14 cellular contexts compared by ENCODE assay signal in the genomic region with DNA sequence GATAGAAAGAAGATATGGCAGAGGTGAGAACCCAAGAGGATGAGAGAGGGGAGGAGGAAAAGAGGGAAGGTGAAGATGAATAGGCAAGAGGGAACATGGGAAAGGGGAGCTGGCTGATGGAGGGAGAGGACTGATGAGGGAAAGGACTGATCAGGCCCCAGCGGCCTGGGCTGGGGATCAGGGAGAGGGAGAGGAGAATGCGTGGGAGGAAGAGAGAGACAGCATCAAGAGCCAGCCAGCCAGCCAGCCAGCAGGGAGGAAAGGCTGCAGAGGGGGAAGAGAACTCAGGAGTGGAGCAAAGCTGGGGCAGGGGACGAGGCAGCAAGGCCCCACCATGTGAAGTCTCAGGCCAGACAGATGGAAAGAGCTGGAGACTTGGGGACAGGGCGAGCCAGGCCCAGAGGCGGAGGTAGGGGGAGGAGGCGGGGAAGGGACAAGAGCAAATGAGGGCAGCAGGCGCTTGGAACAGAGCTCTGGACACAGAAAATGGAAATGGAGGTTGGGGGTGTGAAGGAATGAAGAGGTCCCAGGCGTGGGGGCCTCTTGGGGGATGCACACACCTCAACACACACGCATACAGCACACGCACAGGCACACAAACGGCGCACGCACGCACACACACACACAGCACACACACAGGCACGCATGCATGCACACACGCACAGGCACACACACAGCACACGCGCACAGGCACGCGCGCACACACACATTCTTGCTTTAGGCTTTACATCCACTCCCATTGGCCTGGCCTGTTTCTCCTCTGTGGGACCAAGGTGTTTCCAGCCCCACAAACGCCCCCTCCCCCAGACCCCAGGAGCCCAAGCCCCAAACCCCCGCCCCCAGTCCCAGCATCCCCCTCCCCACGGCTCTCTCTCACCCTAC. TPM values are rescaled to one million over a fixed set of nuclear protein-coding genes. Genes with fewer than 3 reads are reported as not detected.
DNase-seq lines count a peak whose midpoint lies in the region; ATAC-seq, FAIRE-seq and TF ChIP-seq lines count a peak whose summit lies in the region.
"Had no signal": no experiment of that assay in that cellular context is flagged by ENCODE, and none has a peak within 500 bp of the region (broad histone marks: within the 10 kb centered on the region; RNA-seq: fewer than 3 reads in every experiment).

No MANE protein-coding gene starts in this region.

- intact Hi-C loops in GM12878 (cut with micrococcal nuclease; ENCODE audit: unreplicated experiment): no loop called here
- intact Hi-C loops in lower leg skin (cut with DNase I; ENCODE audit: low total_unique reads): no loop called here

- H3K4me3 ChIP-seq in GM12878 (no peak overlapping the region), lower leg skin (ENCODE audit: low read depth, poor library complexity, severe bottlenecking) (no peak overlapping the region)

- H3K79me2 ChIP-seq in GM12878 (ENCODE audit: control insufficient read depth, insufficient read depth, low read length): no peaks in the 10 kb centered on the region

- no peaks in the 10 kb centered on the region for H3K27me3 ChIP-seq in GM12878 (replicated peaks in 1 of 2; ENCODE audit: control insufficient read depth in 2 of 2, insufficient read depth in 2 of 2, low read length in 1 of 2)

- no peaks in the 10 kb centered on the region for H4K20me1 ChIP-seq in GM12878 (ENCODE audit: control insufficient read depth, insufficient read depth)

- CTCF ChIA-PET in activated naive CD4-positive, alpha-beta T cell treated with anti-CD3 and anti-CD28 coated beads, Interleukin-2, amount 10 ng/mL, durations not matched to agents 7 days and 5 days (lab: Charles Lee): no interaction called here
- CTCF ChIA-PET in GM12878 (lab: Yijun Ruan, JAX): interaction anchor here (2.0 kb wide), 1 partner anchor 13 kb away, joined by 7 read pairs; a partner anchor contains a TSS

- H3K4me1 Mint-ChIP-seq in activated naive CD4-positive, alpha-beta T cell treated with anti-CD3 and anti-CD28 coated beads, Interleukin-2, amount 10 ng/mL, durations not matched to agents 7 days and 5 days: peaks cover 35% of the 10 kb centered on the region
- H3K4me1 Mint-ChIP-seq in memory B cell: peaks cover 33% of the 10 kb centered on the region

- no peak for TF ChIP-seq EP300 in GM12878 (IDR thresholded peaks at IDR 0.05; ENCODE audit: borderline replicate concordance in 1 of 2, control insufficient read depth in 1 of 2, low read depth in 2 of 2, low read length in 2 of 2)

- no peaks in the 10 kb centered on the region for H3K9me3 Mint-ChIP-seq in activated naive CD4-positive, alpha-beta T cell treated with anti-CD3 and anti-CD28 coated beads, Interleukin-2, amount 50 U/mL, for 72 hours
- no peaks in the 10 kb centered on the region for H3K9me3 Mint-ChIP-seq in activated naive CD4-positive, alpha-beta T cell treated with anti-CD3 and anti-CD28 coated beads, Interleukin-2, amount 10 ng/mL, durations not matched to agents 7 days and 5 days
- H3K9me3 Mint-ChIP-seq in memory B cell: no peaks in the 10 kb centered on the region

- SMC1A ChIA-PET in GM12878 (lab: Charles Lee; ENCODE audit: uncharacterized antibody, unreplicated experiment): no interaction called here

- H3K9me3 ChIP-seq in GM12878 (replicated peaks; ENCODE audit: control insufficient read depth, insufficient read depth, low read length): no peaks in the 10 kb centered on the region

- no peak overlapping the region for H3K9ac ChIP-seq in GM12878 (ENCODE audit: control insufficient read depth, insufficient read depth, low read length)

- no peak for DNase-seq in activated naive CD4-positive, alpha-beta T cell treated with anti-CD3 and anti-CD28 coated beads, Interleukin-2, amount 50 U/mL, for 72 hours (ENCODE audit: low spot score in 2 of 2)
- no peak for DNase-seq in activated naive CD4-positive, alpha-beta T cell treated with anti-CD3 and anti-CD28 coated beads, Interleukin-2, amount 10 ng/mL, durations not matched to agents 7 days and 5 days
- DNase-seq in GM12878 (ENCODE audit: low read depth, low spot score) (no peak), memory B cell (ENCODE audit: low spot score in 2 of 2) (no peak), lower leg skin (ENCODE audit: low spot score in 2 of 2) (no peak), putamen (ENCODE audit: low spot score) (no peak), OCI-M1 (lab: John Stamatoyannopoulos, UW) (no peak)
- DNase-seq: activated effector memory CD4-positive, alpha-beta T cell treated with anti-CD3 and anti-CD28 coated beads, Interleukin-2, amount 50 U/mL, for 16 hours; dermis blood vessel endothelial cell; GDM1; GOT3; NCI-H446 treated with DMSO at 0.1 percent for 48 hours; SHP77 had no signal

- peaks cover 6% of the 10 kb centered on the region; the same call in 1 of the 2 replicates for H3K4me1 ChIP-seq in GM12878 (ENCODE audit: control insufficient read depth, insufficient read depth, low read length)

- H3K27ac ChIP-seq in GM12878 (ENCODE audit: control insufficient read depth, insufficient read depth) (no peak overlapping the region), temporal lobe (ENCODE audit: low read depth, low read length) (peak overlapping the region; percentile 27)

- no TSS peak for BruUV-seq in GM12878 (replicated peaks; lab: Mats Ljungman, UMichigan)

- H3K27ac Mint-ChIP-seq in activated naive CD4-positive, alpha-beta T cell treated with anti-CD3 and anti-CD28 coated beads, Interleukin-2, amount 50 U/mL, for 72 hours: peak overlapping the region; percentile 12 to 78
- H3K27ac Mint-ChIP-seq in activated naive CD4-positive, alpha-beta T cell treated with anti-CD3 and anti-CD28 coated beads, Interleukin-2, amount 10 ng/mL, durations not matched to agents 7 days and 5 days: no peak overlapping the region
- H3K27ac Mint-ChIP-seq in memory B cell: peak overlapping the region; percentile 95

- H3K36me3 Mint-ChIP-seq in activated naive CD4-positive, alpha-beta T cell treated with anti-CD3 and anti-CD28 coated beads, Interleukin-2, amount 50 U/mL, for 72 hours: no peaks in the 10 kb centered on the region
- peaks cover 1% of the 10 kb centered on the region for H3K36me3 Mint-ChIP-seq in activated naive CD4-positive, alpha-beta T cell treated with anti-CD3 and anti-CD28 coated beads, Interleukin-2, amount 10 ng/mL, durations not matched to agents 7 days and 5 days
- H3K36me3 Mint-ChIP-seq in memory B cell: no peaks in the 10 kb centered on the region

- no peak for FAIRE-seq in GM12878 (lab: Jason Lieb, UNC)

- RAD21 ChIA-PET in GM12878 (lab: Charles Lee; ENCODE audit: unreplicated experiment): no interaction called here

- in situ Hi-C loops in GM12878 (cut with MboI): no loop called here

- no peak overlapping the region for H3K4me3 Mint-ChIP-seq in activated naive CD4-positive, alpha-beta T cell treated with anti-CD3 and anti-CD28 coated beads, Interleukin-2, amount 10 ng/mL, durations not matched to agents 7 days and 5 days
- H3K4me3 Mint-ChIP-seq in memory B cell: no peak overlapping the region

- no peak for TF ChIP-seq CTCF in GM12878 (IDR thresholded peaks at IDR 0.05 in 2 of 3, conservative IDR thresholded peaks at IDR 0.05 in 1 of 3; ENCODE audit: control insufficient read depth in 2 of 3, extremely low read depth in 1 of 3, insufficient read depth in 1 of 3, low read depth in 3 of 3, low read length in 3 of 3)
- TF ChIP-seq CTCF in lower leg skin (IDR thresholded peaks at IDR 0.05): no peak

- no peaks in the 10 kb centered on the region for H3K36me3 ChIP-seq in GM12878 (ENCODE audit: control insufficient read depth in 2 of 2, insufficient read depth in 2 of 2, low read length in 1 of 2)

- H3K4me2 ChIP-seq in GM12878 (ENCODE audit: control insufficient read depth, insufficient read depth): no peak overlapping the region

- TF ChIP-seq RAD21 in GM12878 (IDR thresholded peaks at IDR 0.05; ENCODE audit: insufficient read depth, low read depth, low read length): no peak

- no peak overlapping the region for H2AFZ ChIP-seq in GM12878 (ENCODE audit: control insufficient read depth, low read depth, low read length)

- POLR2A ChIA-PET in GM12878 (lab: Charles Lee): no interaction called here

- ATAC-seq in activated naive CD4-positive, alpha-beta T cell treated with anti-CD3 and anti-CD28 coated beads, Interleukin-2, amount 50 U/mL, for 72 hours: no peak
- ATAC-seq in GM12878 (no peak), memory B cell (ENCODE audit: low read depth) (no peak)

- WGBS in GM12878 (ENCODE audit: insufficient coverage, insufficient replicate concordance, low lambda C conversion rate, missing lambda C conversion rate): 71% methylated on average over 16 of the region's 24 CpGs
- 79 to 82% methylated on average over 24 of the region's 24 CpGs for WGBS in lower leg skin, 2 donors

- H3K27me3 Mint-ChIP-seq in activated naive CD4-positive, alpha-beta T cell treated with anti-CD3 and anti-CD28 coated beads, Interleukin-2, amount 10 ng/mL, durations not matched to agents 7 days and 5 days: peaks cover 51% of the 10 kb centered on the region
- peaks cover 8% of the 10 kb centered on the region for H3K27me3 Mint-ChIP-seq in memory B cell

- TF ChIP-seq POLR2A in GM12878 (IDR thresholded peaks at IDR 0.05; ENCODE audit: low read depth, low read length): no peak
- no peak for TF ChIP-seq POLR2A in lower leg skin (IDR thresholded peaks at IDR 0.05)

RNA-seq across cellular contexts. Expression of a gene that starts 12.3 kb away (rescaled TPM):
- 10 to 100 TPM; 20.1 to 27.1 TPM for total RNA-seq in activated naive CD4-positive, alpha-beta T cell treated with anti-CD3 and anti-CD28 coated beads, Interleukin-2, amount 50 U/mL, for 72 hours
- 24.4 and 31.0 TPM in 2 replicates for total RNA-seq in GM12878 (2013; cell fraction: nucleolus; rRNA removed)
- 1.4 and 2.3 TPM in 2 replicates for total RNA-seq in GM12878 (2014; rRNA removed)
- 1.3 and 1.9 TPM in 2 replicates for total RNA-seq in GM12878 (2014; rRNA removed; fragmentation: Illumina TruSeq; extraction: Trizol)
- total RNA-seq in GM12878 (2021): 3.1 and 4.2 TPM in 2 replicates
- 2.7 TPM for polyA plus RNA-seq in GM12878 (2011; ENCODE audit: low read depth)
- polyA plus RNA-seq in GM12878 (2011; rRNA removed): 2.8 and 2.9 TPM in 2 replicates
- 3.1 TPM in 2 replicates for polyA plus RNA-seq in GM12878 (2011; cell fraction: cytosol; rRNA removed)
- 21.5 and 23.6 TPM in 2 replicates for polyA plus RNA-seq in GM12878 (2011; cell fraction: nucleus; rRNA removed)
- polyA plus RNA-seq in GM12878 (2012): 5.2 and 5.9 TPM in 2 replicates
- 0.68 and 2.1 TPM in 2 replicates for polyA plus RNA-seq in GM12878 (2014; fragmentation: Illumina TruSeq; extraction: Trizol)
- polyA plus RNA-seq in GM12878 (2014; fragmentation: Nextera tagmentation; extraction: Ambion mirVana): under 1 TPM; 0.07 to 0.43 TPM
- 2.6 and 4.1 TPM in 2 replicates for polyA plus RNA-seq in GM12878 (2014; rRNA removed)
- under 1 TPM; 0.10 to 0.29 TPM for polyA plus RNA-seq in GM12878 (2016; fragmentation: Nextera tagmentation; extraction: Ambion mirVana)
- 3.1 and 3.7 TPM in 2 replicates for polyA minus RNA-seq in GM12878 (2011; rRNA and poly(A)+ RNA removed)
- polyA minus RNA-seq in GM12878 (2011; cell fraction: cytosol; rRNA and poly(A)+ RNA removed): 0.94 TPM in 1 of 2 replicates, not detected in the other
- polyA minus RNA-seq in GM12878 (2011; cell fraction: nucleus; rRNA and poly(A)+ RNA removed): 5.2 and 6.0 TPM in 2 replicates
- 112 TPM for total RNA-seq in temporal lobe
- total RNA-seq in lower leg skin: 1 to 10 TPM; 2.7 to 7.7 (median 4.7) TPM

RNA-seq across cellular contexts. Expression of a gene that starts 12.4 kb away (rescaled TPM):
- 100 to 1,000 TPM; 360 to 445 TPM for total RNA-seq in activated naive CD4-positive, alpha-beta T cell treated with anti-CD3 and anti-CD28 coated beads, Interleukin-2, amount 50 U/mL, for 72 hours
- 287 and 321 TPM in 2 replicates for total RNA-seq in GM12878 (2013; cell fraction: nucleolus; rRNA removed)
- total RNA-seq in GM12878 (2014; rRNA removed) (138 and 165 TPM in 2 replicates), GM12878 (2014; rRNA removed; fragmentation: Illumina TruSeq; extraction: Trizol) (97.1 and 99.0 TPM in 2 replicates), GM12878 (2021) (182 and 196 TPM in 2 replicates), temporal lobe (58.0 TPM), lower leg skin (1,000 to 10,000 TPM in 1 of 4 donors, 100 to 1,000 TPM in 3; 703 to 1,179 (median 863) TPM)
- polyA plus RNA-seq in GM12878 (2011; ENCODE audit: low read depth): 379 TPM
- polyA plus RNA-seq in GM12878 (2011; rRNA removed) (150 and 232 TPM in 2 replicates), GM12878 (2014; fragmentation: Illumina TruSeq; extraction: Trizol) (86.8 and 137 TPM in 2 replicates), GM12878 (2014; fragmentation: Nextera tagmentation; extraction: Ambion mirVana) (10 to 100 TPM; 25.4 to 73.1 TPM), GM12878 (2014; rRNA removed) (212 and 221 TPM in 2 replicates), GM12878 (2016; fragmentation: Nextera tagmentation; extraction: Ambion mirVana) (100 to 1,000 TPM; 204 to 225 TPM)
- 247 and 317 TPM in 2 replicates for polyA plus RNA-seq in GM12878 (2011; cell fraction: cytosol; rRNA removed)
- 3,310 and 3,575 TPM in 2 replicates for polyA plus RNA-seq in GM12878 (2011; cell fraction: nucleus; rRNA removed)
- polyA plus RNA-seq in GM12878 (2012): 351 and 464 TPM in 2 replicates
- 82.7 and 156 TPM in 2 replicates for polyA minus RNA-seq in GM12878 (2011; rRNA and poly(A)+ RNA removed)
- polyA minus RNA-seq in GM12878 (2011; cell fraction: cytosol; rRNA and poly(A)+ RNA removed): 56.9 and 61.9 TPM in 2 replicates
- 240 and 270 TPM in 2 replicates for polyA minus RNA-seq in GM12878 (2011; cell fraction: nucleus; rRNA and poly(A)+ RNA removed)

RNA-seq across cellular contexts. Expression of a gene that starts 27.0 kb away (rescaled TPM):
- 10 to 100 TPM; 56.2 to 73.4 TPM for total RNA-seq in activated naive CD4-positive, alpha-beta T cell treated with anti-CD3 and anti-CD28 coated beads, Interleukin-2, amount 50 U/mL, for 72 hours
- 83.1 and 91.9 TPM in 2 replicates for total RNA-seq in GM12878 (2013; cell fraction: nucleolus; rRNA removed)
- total RNA-seq in GM12878 (2014; rRNA removed) (33.0 and 37.6 TPM in 2 replicates), GM12878 (2014; rRNA removed; fragmentation: Illumina TruSeq; extraction: Trizol) (15.4 and 16.7 TPM in 2 replicates), GM12878 (2021) (40.0 and 44.8 TPM in 2 replicates), temporal lobe (30.0 TPM), lower leg skin (10 to 100 TPM; 51.7 to 87.5 (median 67.8) TPM)
- polyA plus RNA-seq in GM12878 (2011; ENCODE audit: low read depth): 11.7 TPM
- polyA plus RNA-seq in GM12878 (2011; rRNA removed) (2.2 and 5.3 TPM in 2 replicates), GM12878 (2014; fragmentation: Illumina TruSeq; extraction: Trizol) (5.1 and 21.2 TPM in 2 replicates), GM12878 (2014; fragmentation: Nextera tagmentation; extraction: Ambion mirVana) (1 to 10 TPM in 1 of 2 experiments, under 1 TPM in 1; 0.97 to 2.7 TPM), GM12878 (2014; rRNA removed) (29.9 and 31.3 TPM in 2 replicates), GM12878 (2016; fragmentation: Nextera tagmentation; extraction: Ambion mirVana) (10 to 100 TPM; 25.3 to 30.4 TPM)
- polyA plus RNA-seq in GM12878 (2011; cell fraction: cytosol; rRNA removed): 6.1 TPM in 2 replicates
- polyA plus RNA-seq in GM12878 (2011; cell fraction: nucleus; rRNA removed): 30.0 and 46.5 TPM in 2 replicates
- 29.2 and 31.4 TPM in 2 replicates for polyA plus RNA-seq in GM12878 (2012)
- polyA minus RNA-seq in GM12878 (2011; rRNA and poly(A)+ RNA removed): 15.7 and 21.8 TPM in 2 replicates
- 9.1 and 10.9 TPM in 2 replicates for polyA minus RNA-seq in GM12878 (2011; cell fraction: cytosol; rRNA and poly(A)+ RNA removed)
- 23.8 and 45.4 TPM in 2 replicates for polyA minus RNA-seq in GM12878 (2011; cell fraction: nucleus; rRNA and poly(A)+ RNA removed)

RNA-seq across cellular contexts. Expression of a gene that starts 28.2 kb away (rescaled TPM):
- 1 to 10 TPM; 2.0 to 3.9 TPM for total RNA-seq in activated naive CD4-positive, alpha-beta T cell treated with anti-CD3 and anti-CD28 coated beads, Interleukin-2, amount 50 U/mL, for 72 hours
- total RNA-seq in GM12878 (2013; cell fraction: nucleolus; rRNA removed): 0.76 and 1.3 TPM in 2 replicates
- total RNA-seq in GM12878 (2014; rRNA removed) (0.34 TPM in 1 of 2 replicates, not detected in the other), GM12878 (2014; rRNA removed; fragmentation: Illumina TruSeq; extraction: Trizol) (not detected in 2 replicates), GM12878 (2021) (0.43 TPM in 1 of 2 replicates, not detected in the other), temporal lobe (11.3 TPM), lower leg skin (1 to 10 TPM; 1.3 to 6.6 (median 4.2) TPM)
- not detected for polyA plus RNA-seq in GM12878 (2011; ENCODE audit: low read depth)
- polyA plus RNA-seq in GM12878 (2011; rRNA removed) (0.16 TPM in 1 of 2 replicates, not detected in the other), GM12878 (2014; fragmentation: Illumina TruSeq; extraction: Trizol) (0.12 TPM in 1 of 2 replicates, not detected in the other), GM12878 (2014; fragmentation: Nextera tagmentation; extraction: Ambion mirVana) (not detected), GM12878 (2014; rRNA removed) (0.06 TPM in 1 of 2 replicates, not detected in the other), GM12878 (2016; fragmentation: Nextera tagmentation; extraction: Ambion mirVana) (not detected)
- polyA plus RNA-seq in GM12878 (2011; cell fraction: cytosol; rRNA removed): 0.12 and 0.18 TPM in 2 replicates
- polyA plus RNA-seq in GM12878 (2011; cell fraction: nucleus; rRNA removed): 0.37 and 0.57 TPM in 2 replicates
- 0.18 TPM in 1 of 2 replicates, not detected in the other for polyA plus RNA-seq in GM12878 (2012)
- not detected in 2 replicates for polyA minus RNA-seq in GM12878 (2011; rRNA and poly(A)+ RNA removed)
- polyA minus RNA-seq in GM12878 (2011; cell fraction: cytosol; rRNA and poly(A)+ RNA removed): not detected in 2 replicates
- polyA minus RNA-seq in GM12878 (2011; cell fraction: nucleus; rRNA and poly(A)+ RNA removed): not detected in 2 replicates

RNA-seq across cellular contexts. Expression of a gene that starts 31.9 kb away (rescaled TPM):
- 10 to 100 TPM; 25.9 to 52.4 TPM for total RNA-seq in activated naive CD4-positive, alpha-beta T cell treated with anti-CD3 and anti-CD28 coated beads, Interleukin-2, amount 50 U/mL, for 72 hours
- total RNA-seq in GM12878 (2013; cell fraction: nucleolus; rRNA removed): 10.6 and 11.8 TPM in 2 replicates
- total RNA-seq in GM12878 (2014; rRNA removed) (35.7 and 38.0 TPM in 2 replicates), GM12878 (2014; rRNA removed; fragmentation: Illumina TruSeq; extraction: Trizol) (35.6 and 37.5 TPM in 2 replicates), GM12878 (2021) (34.0 and 39.2 TPM in 2 replicates), temporal lobe (17.9 TPM), lower leg skin (10 to 100 TPM; 23.4 to 32.5 (median 27.9) TPM)
- polyA plus RNA-seq in GM12878 (2011; ENCODE audit: low read depth): 22.1 TPM
- polyA plus RNA-seq in GM12878 (2011; rRNA removed) (21.7 and 29.7 TPM in 2 replicates), GM12878 (2014; fragmentation: Illumina TruSeq; extraction: Trizol) (72.7 and 84.8 TPM in 2 replicates), GM12878 (2014; fragmentation: Nextera tagmentation; extraction: Ambion mirVana) (10 to 100 TPM in 1 of 2 experiments, 1 to 10 TPM in 1; 8.2 to 17.7 TPM), GM12878 (2014; rRNA removed) (38.1 and 41.6 TPM in 2 replicates), GM12878 (2016; fragmentation: Nextera tagmentation; extraction: Ambion mirVana) (10 to 100 TPM; 26.4 to 31.1 TPM)
- polyA plus RNA-seq in GM12878 (2011; cell fraction: cytosol; rRNA removed): 27.3 and 27.9 TPM in 2 replicates
- 15.7 and 19.7 TPM in 2 replicates for polyA plus RNA-seq in GM12878 (2011; cell fraction: nucleus; rRNA removed)
- polyA plus RNA-seq in GM12878 (2012): 25.1 and 26.9 TPM in 2 replicates
- polyA minus RNA-seq in GM12878 (2011; rRNA and poly(A)+ RNA removed): 20.7 and 28.0 TPM in 2 replicates
- polyA minus RNA-seq in GM12878 (2011; cell fraction: cytosol; rRNA and poly(A)+ RNA removed): 12.2 and 13.2 TPM in 2 replicates
- 6.8 and 8.7 TPM in 2 replicates for polyA minus RNA-seq in GM12878 (2011; cell fraction: nucleus; rRNA and poly(A)+ RNA removed)
